18 cellular contexts compared by ENCODE assay signal in the genomic region with DNA sequence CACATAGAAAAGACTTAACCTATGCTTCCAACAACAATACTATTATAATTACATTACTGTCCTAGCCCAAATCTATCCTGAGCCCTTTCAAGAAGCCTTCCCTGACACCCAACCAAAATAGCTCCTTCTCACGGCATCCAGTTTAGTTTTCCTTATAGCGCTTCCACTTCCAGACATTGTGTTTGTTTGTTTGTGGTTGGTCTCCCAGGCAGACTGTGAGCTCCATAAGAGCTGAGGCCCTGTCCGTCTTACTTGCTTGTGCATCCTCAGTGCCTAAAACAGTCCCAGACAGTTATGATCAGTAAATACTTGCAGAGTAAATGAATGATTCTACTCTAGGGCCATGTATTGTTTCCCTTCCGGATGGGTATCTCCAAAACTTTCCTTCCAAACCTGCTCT.
DNase-seq lines count a peak whose midpoint lies in the region; ATAC-seq and TF ChIP-seq lines count a peak whose summit lies in the region.
"Had no signal": no experiment of that assay in that cellular context is flagged by ENCODE, and none has a peak within 500 bp of the region (broad histone marks: within the 10 kb centered on the region; RNA-seq: fewer than 3 reads in every experiment).

No MANE protein-coding gene starts in this region.

- H3K36me3 ChIP-seq in subcutaneous abdominal adipose tissue (ENCODE audit: control insufficient read depth in 5 of 5, insufficient read depth in 5 of 5, low read length in 5 of 5) (no peaks in the 10 kb centered on the region), brain microvascular endothelial cell (replicated peaks) (no peaks in the 10 kb centered on the region), MM.1S (replicated peaks; ENCODE audit: insufficient read depth, low read length) (no peaks in the 10 kb centered on the region)

- no peak overlapping the region for H3K9ac ChIP-seq in subcutaneous abdominal adipose tissue (ENCODE audit: low read length in 5 of 5)
- no peak overlapping the region for H3K9ac ChIP-seq in MM.1S (ENCODE audit: low read length)

- H3K9me2 ChIP-seq in MM.1S (replicated peaks; ENCODE audit: insufficient read depth, low read length), result no peaks in the 10 kb centered on the region

- peaks cover 0 to 2% of the 10 kb centered on the region in 2 donors for H3K36me3 Mint-ChIP-seq in CD14-positive monocyte
- peaks cover 0 to 8% of the 10 kb centered on the region in 2 donors for H3K36me3 Mint-ChIP-seq in naive B cell
- H3K36me3 Mint-ChIP-seq: CD8-positive, alpha-beta T cell had no signal

- no peak overlapping the region for H2AFZ ChIP-seq in MM.1S (ENCODE audit: low read length)

- H3K27ac ChIP-seq in caudate nucleus (ENCODE audit: low read depth, low read length), result peak overlapping the region; percentile 6
- peak overlapping the region; percentile 25 for H3K27ac ChIP-seq in subcutaneous abdominal adipose tissue (ENCODE audit: low read depth, low read length)
- no peak overlapping the region for H3K27ac ChIP-seq in brain microvascular endothelial cell
- H3K27ac ChIP-seq in MM.1S (ENCODE audit: low read length), result no peak overlapping the region

- no peaks in the 10 kb centered on the region for H3F3A ChIP-seq in MM.1S (ENCODE audit: insufficient read depth, low read length)

- no peak overlapping the region for H3K4me2 ChIP-seq in MM.1S (ENCODE audit: low read depth, low read length)

- H3K27ac Mint-ChIP-seq in CD14-positive monocyte, result peak overlapping the region; percentile 92 to 98 (median 97)
- peak overlapping the region; percentile 54 to 97 (median 88) for H3K27ac Mint-ChIP-seq in naive B cell
- H3K27ac Mint-ChIP-seq: CD8-positive, alpha-beta T cell had no signal

- intact Hi-C loops in CD14-positive monocyte (cut with micrococcal nuclease), result loop anchor here (5.0 kb wide), 1 partner anchor 189 kb away; no protein-coding TSS in a partner anchor

- DNase-seq in CD14-positive monocyte (ENCODE audit: low spot score) (no peak), caudate nucleus (lab: John Stamatoyannopoulos, UW) (no peak), naive B cell (no peak), brain microvascular endothelial cell (no peak), MM.1S (no peak)
- no peak for DNase-seq in activated CD4-positive, alpha-beta T cell treated with anti-CD3 and anti-CD28 coated beads for 4 hours
- DNase-seq: CD8-positive, alpha-beta T cell; H7; IMR-90; NCI-H1105; NCI-H1694 treated with DMSO at 0.1 percent for 48 hours; NCI-H2107; NCI-H226; NCI-H526; NK-92 treated with Interleukin-12 subunit alpha and Interleukin-12 subunit beta, amount 100 ng/mL, for 24 hours; RPMI8226 had no signal

- peaks cover 0 to 3% (median 3%) of the 10 kb centered on the region in 3 donors for H3K27me3 Mint-ChIP-seq in CD14-positive monocyte (ENCODE audit: low read depth in 3 of 3)
- H3K27me3 Mint-ChIP-seq in naive B cell, result peaks cover 5 to 22% (median 17%) of the 10 kb centered on the region in 3 donors

- H3K9me3 Mint-ChIP-seq in CD14-positive monocyte, result peaks cover 0 to 2% (median 0%) of the 10 kb centered on the region in 7 donors
- H3K9me3 Mint-ChIP-seq in naive B cell, result no peaks in the 10 kb centered on the region
- H3K9me3 Mint-ChIP-seq: CD8-positive, alpha-beta T cell had no signal

- TF ChIP-seq CTCF in CD14-positive monocyte (IDR thresholded peaks at IDR 0.05) (no peak), brain microvascular endothelial cell (IDR thresholded peaks at IDR 0.05; ENCODE audit: low read depth, low read length, missing control alignments) (no peak), MM.1S (IDR thresholded peaks at IDR 0.05; ENCODE audit: low read length) (no peak)

- ATAC-seq in naive B cell (ENCODE audit: low read depth in 2 of 2), result no peak
- no peak for ATAC-seq in HG02623 (IDR thresholded peaks at IDR 0.05; ENCODE audit: unreplicated experiment)
- ATAC-seq: CD8-positive, alpha-beta T cell had no signal

- no peaks in the 10 kb centered on the region for H3K27me3 ChIP-seq in subcutaneous abdominal adipose tissue (ENCODE audit: control insufficient read depth in 5 of 5, insufficient read depth in 4 of 5, low read length in 5 of 5)
- H3K27me3 ChIP-seq in brain microvascular endothelial cell (replicated peaks), result no peaks in the 10 kb centered on the region
- H3K27me3 ChIP-seq in MM.1S (replicated peaks; ENCODE audit: insufficient read depth, low read length), result no peaks in the 10 kb centered on the region

- no peak overlapping the region for H3K4me3 Mint-ChIP-seq in CD14-positive monocyte
- peak overlapping the region in 7 of 8 donors; percentile 27 to 86 (median 56) for H3K4me3 Mint-ChIP-seq in naive B cell
- H3K4me3 Mint-ChIP-seq: CD8-positive, alpha-beta T cell had no signal

- H3K4me3 ChIP-seq in subcutaneous abdominal adipose tissue (ENCODE audit: low read depth in 1 of 5, low read length in 5 of 5) (no peak overlapping the region), brain microvascular endothelial cell (ENCODE audit: low read depth, low read length) (no peak overlapping the region), MM.1S (ENCODE audit: low read length) (no peak overlapping the region)

- H4K20me1 ChIP-seq in MM.1S (ENCODE audit: insufficient read depth, low read length), result no peaks in the 10 kb centered on the region

- H3K79me2 ChIP-seq in MM.1S (ENCODE audit: low read length), result no peaks in the 10 kb centered on the region

- in situ Hi-C loops in brain microvascular endothelial cell (cut with HindIII; ENCODE audit: low pct_ligation_motif_present, low sequenced_read_pairs), result no loop called here

- H3K4me1 Mint-ChIP-seq in CD14-positive monocyte (peaks cover 64% of the 10 kb centered on the region), naive B cell (peaks cover 22 to 50% (median 40%) of the 10 kb centered on the region in 3 donors)

- H3K4me1 ChIP-seq in subcutaneous abdominal adipose tissue (ENCODE audit: control insufficient read depth in 5 of 5, insufficient read depth in 5 of 5, low read length in 5 of 5), result peaks cover 0 to 59% (median 35%) of the 10 kb centered on the region in 5 donors
- H3K4me1 ChIP-seq in MM.1S (ENCODE audit: low read length), result no peaks in the 10 kb centered on the region

- H3K9me3 ChIP-seq in subcutaneous abdominal adipose tissue (ENCODE audit: control insufficient read depth in 5 of 5, low read length in 5 of 5) (no peaks in the 10 kb centered on the region), MM.1S (replicated peaks; ENCODE audit: insufficient read depth, low read length) (no peaks in the 10 kb centered on the region)

Comparison
In these comparisons a context has a peak if more than half of its experiments do, and no peak if none do; other contexts are left out.
1. H3K4me3 Mint-ChIP-seq: peak in naive B cell (7 of 8); none in CD14-positive monocyte (0 of 2).
2. H3K27ac ChIP-seq: peak in caudate nucleus (single experiment) and subcutaneous abdominal adipose tissue (single experiment); none in brain microvascular endothelial cell (single experiment) and MM.1S (single experiment).